28 cellular contexts compared by ENCODE assay signal in genomic region chr6:4678506-4679300, GRCh38.
"Had no signal": no experiment of that assay in that cellular context is flagged by ENCODE, and none has a peak within 500 bp of the region (broad histone marks: within the 10 kb centered on the region; RNA-seq: fewer than 3 reads in every experiment).

No MANE protein-coding gene starts in this region.

- H3K4me2 ChIP-seq: neural progenitor cell had no signal

- H3K9me3 ChIP-seq: left lung, neutrophil, ovary, stomach, testis, thyroid gland, transverse colon, upper lobe of left lung, vagina had no signal

- H3K27me3 ChIP-seq: left lung, neural progenitor cell, ovary, stomach, testis, thyroid gland, transverse colon, upper lobe of left lung, vagina had no signal

- H3K9ac ChIP-seq: neural progenitor cell had no signal

- FAIRE-seq: islet of Langerhans, kidney had no signal

- H3K27ac ChIP-seq: left lung, neural progenitor cell, neutrophil, ovary, skin epidermis, stomach, testis, thyroid gland, transverse colon, upper lobe of left lung, vagina had no signal

- DNase-seq: hypothalamus; immature natural killer cell; kidney; left colon; left lung; naive B cell; natural killer cell; nephron progenitor cell; occipital lobe; ovary; right cardiac atrium; stimulated activated CD4-positive, alpha-beta T cell treated with anti-CD3 and anti-CD28 coated beads, Interleukin-12 subunit alpha, Interleukin-12 subunit beta, amount 100 ng/mL, for 4 hours; stimulated activated CD4-positive, alpha-beta T cell treated with anti-CD3 and anti-CD28 coated beads, Interleukin-15, amount 100 ng/mL, for 24 hours; stimulated activated CD4-positive, alpha-beta T cell treated with anti-CD3 and anti-CD28 coated beads, Interleukin-2, amount 100 ng/mL, for 24 hours; stimulated activated CD4-positive, alpha-beta T cell treated with anti-CD3 and anti-CD28 coated beads, Interleukin-4, amount 100 ng/mL, for 1 hour; stimulated activated naive B cell treated with anti-CD40 and anti-IgM and Interleukin-4, amounts not matched to agents 10 μg/mL and 1 μg/mL and 100 μg/mL, for 72 hours; stimulated activated naive CD8-positive, alpha-beta T cell treated with anti-CD3 and anti-CD28 coated beads, Interleukin-15, Interleukin-2, amounts not matched to agents 100 U/mL and 50 U/mL, for 24 hours; stomach; testis; thyroid gland; transverse colon had no signal

- H3K36me3 ChIP-seq: left lung, neural progenitor cell, neutrophil, ovary, stomach, thyroid gland, transverse colon, upper lobe of left lung, vagina had no signal

- H2AFZ ChIP-seq: neural progenitor cell had no signal

- H3K4me1 ChIP-seq: left lung, neural progenitor cell, stomach, testis, thyroid gland, transverse colon, upper lobe of left lung, vagina had no signal

- H3K4me3 ChIP-seq: left lung, lung, neural progenitor cell, ovary, skin epidermis, stomach, testis, thyroid gland, transverse colon, upper lobe of left lung, vagina had no signal
